8 cellular contexts compared by ENCODE assay signal in the genomic region with DNA sequence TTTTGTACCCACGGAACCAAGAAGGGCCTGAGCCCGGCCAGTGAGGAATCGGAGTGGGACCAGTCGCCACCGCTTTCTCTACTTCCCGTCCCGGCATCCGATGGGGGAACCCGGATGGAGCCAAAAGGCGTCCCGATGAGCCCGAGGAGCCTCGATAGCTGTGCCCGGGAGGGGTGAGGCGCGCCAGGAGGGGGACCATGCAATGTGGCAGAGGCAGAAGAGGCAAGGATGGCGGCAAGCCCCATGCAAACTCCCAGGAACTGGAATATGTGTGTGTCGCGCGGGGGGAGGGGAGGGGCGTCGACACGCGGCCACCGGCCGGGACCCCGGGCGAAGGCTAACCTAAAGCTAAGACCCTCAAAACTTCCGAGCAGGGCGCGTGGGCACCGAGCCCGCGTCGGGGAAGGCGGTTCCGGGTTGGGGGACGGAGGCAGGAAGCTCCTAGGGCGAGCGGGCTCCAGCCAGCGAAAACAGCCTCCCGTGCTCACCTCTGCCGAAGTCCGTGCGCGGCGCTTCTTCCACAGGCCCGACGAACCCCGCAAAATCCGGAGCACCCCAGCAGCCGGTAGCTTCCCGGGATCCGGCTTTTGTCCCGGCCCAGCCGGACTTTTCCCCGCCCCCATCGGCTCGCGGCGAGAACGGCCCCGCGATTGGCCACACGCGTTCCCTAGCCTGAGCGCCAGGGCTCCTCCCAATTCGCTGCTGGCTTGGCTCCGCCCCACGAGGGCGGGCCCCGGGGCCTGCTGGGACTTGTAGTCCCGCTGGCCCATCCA.
DNase-seq lines count a peak whose midpoint lies in the region; ATAC-seq and TF ChIP-seq lines count a peak whose summit lies in the region.

A gene (minus strand): TSS at position 560 of the 773 bp plus-strand sequence. CDS start 5,078 bp downstream, outside the sequence.

- no peaks in the 10 kb centered on the region for H3K27me3 ChIP-seq in layer of hippocampus (ENCODE audit: control insufficient read depth, insufficient read depth, low read length)

- H3K27ac ChIP-seq in cingulate gyrus (ENCODE audit: low read depth, low read length) (peak within 1 kb of the TSS; percentile 75), layer of hippocampus (ENCODE audit: low read depth, low read length) (peak within 1 kb of the TSS; percentile 84)

- no peak for TF ChIP-seq CTCF in AG10803 (conservative IDR thresholded peaks at IDR 0.05; ENCODE audit: low read length)

- DNase-seq in AG10803 (ENCODE audit: low read depth): peak; percentile 95
- peak; percentile 98 for DNase-seq in NCI-H510A (lab: John Stamatoyannopoulos, UW)
- peak; percentile 94 to 95 for DNase-seq in activated CD4-positive, alpha-beta T cell treated with anti-CD3 and anti-CD28 coated beads for 4 hours
- DNase-seq in stimulated activated CD4-positive, alpha-beta T cell treated with anti-CD3 and anti-CD28 coated beads, Interleukin-1b, Interleukin-23, amount 100 ng/mL, for 4 hours (ENCODE audit: low read depth in 2 of 2): peak; percentile 93 to 96

- ATAC-seq in GM19043 (IDR thresholded peaks at IDR 0.05; ENCODE audit: low read depth, unreplicated experiment) (peak; percentile 97), HG03378 (IDR thresholded peaks at IDR 0.05; ENCODE audit: unreplicated experiment) (peak; percentile 53)

- peak within 1 kb of the TSS; percentile 97 for H3K4me3 ChIP-seq in AG10803 (ENCODE audit: low read length)

Comparison
In these comparisons a context has a peak if more than half of its experiments do, and no peak if none do; other contexts are left out.
1. Peak in every context shown above with its lines: DNase-seq, ATAC-seq, H3K4me3 ChIP-seq and H3K27ac ChIP-seq.